9 cellular contexts compared by ENCODE assay signal in genomic region chr2:74414913-74415761, GRCh38. TPM values are rescaled to one million over a fixed set of nuclear protein-coding genes. Genes with fewer than 3 reads are reported as not detected.
DNase-seq lines count a peak whose midpoint lies in the region; ATAC-seq and TF ChIP-seq lines count a peak whose summit lies in the region.
"Had no signal": no experiment of that assay in that cellular context is flagged by ENCODE, and none has a peak within 500 bp of the region (broad histone marks: within the 10 kb centered on the region; RNA-seq: fewer than 3 reads in every experiment).

No MANE protein-coding gene starts in this region.

- H3K4me1 ChIP-seq in HUES48 (ENCODE audit: control insufficient read depth, insufficient read depth, low read length) (no peaks in the 10 kb centered on the region; the same call in 1 of the 2 replicates), uterus (peaks cover 0 to 5% of the 10 kb centered on the region in 2 donors)

- TF ChIP-seq POLR2A in uterus (IDR thresholded peaks at IDR 0.05), result peak in 1 of 2 donors; percentile 14

- no peaks in the 10 kb centered on the region for H3K27me3 ChIP-seq in GM06990 (replicated peaks; ENCODE audit: control insufficient read depth, insufficient read depth, low read length)
- 0 out of 2 replicates have a peak, but pooled peaks cover 8% of the 10 kb centered on the region for H3K27me3 ChIP-seq in HUES48 (ENCODE audit: control insufficient read depth, insufficient read depth, low read length)
- no peaks in the 10 kb centered on the region for H3K27me3 ChIP-seq in uterus

- no peak overlapping the region for H3K9ac ChIP-seq in HUES48 (ENCODE audit: low read depth, low read length)

- DNase-seq in GM06990 (ENCODE audit: extremely low read depth, insufficient read length), result peak; percentile 66
- no peak for DNase-seq in coronary artery (ENCODE audit: low spot score)
- DNase-seq in lung microvascular endothelial cell (ENCODE audit: low read depth in 2 of 2), result peak; percentile 23 to 27
- peak; percentile 62 to 67 for DNase-seq in uterus
- DNase-seq in dedifferentiated amniotic fluid mesenchymal stem cell (ENCODE audit: extremely low spot score), result no peak
- no peak for DNase-seq in cortex of kidney (lab: John Stamatoyannopoulos, UW)

- H3K9me3 ChIP-seq in HUES48 (ENCODE audit: control insufficient read depth, insufficient read depth, low read length), result no peaks in the 10 kb centered on the region
- no peaks in the 10 kb centered on the region for H3K9me3 ChIP-seq in uterus
- H3K9me3 ChIP-seq: neutrophil had no signal

- TF ChIP-seq CTCF in GM06990 (IDR thresholded peaks at IDR 0.05; ENCODE audit: insufficient read depth, low read length, poor library complexity, severe bottlenecking) (peak; percentile 17), coronary artery (IDR thresholded peaks at IDR 0.05) (no peak), uterus (IDR thresholded peaks at IDR 0.05) (peak in 3 of 4 experiments; percentile 45 to 56 (median 46))

- H3K27ac ChIP-seq in HUES48 (ENCODE audit: low read depth, low read length), result no peak overlapping the region
- peak overlapping the region; percentile 47 to 73 for H3K27ac ChIP-seq in coronary artery
- peak overlapping the region; percentile 68 to 69 for H3K27ac ChIP-seq in uterus
- H3K27ac ChIP-seq: neutrophil had no signal

- intact Hi-C loops in uterus (cut with DNase I; ENCODE audit: low total_unique reads), result no loop called here

- ATAC-seq in HG03520 (IDR thresholded peaks at IDR 0.05; ENCODE audit: unreplicated experiment), result no peak

- H3K36me3 ChIP-seq in GM06990 (ENCODE audit: control insufficient read depth, insufficient read depth, low read length) (no peaks in the 10 kb centered on the region), HUES48 (ENCODE audit: control insufficient read depth, insufficient read depth, low read length) (no peaks in the 10 kb centered on the region), uterus (no peaks in the 10 kb centered on the region)
- H3K36me3 ChIP-seq: neutrophil had no signal

- H3K4me3 ChIP-seq in GM06990 (replicated peaks; ENCODE audit: low read depth, low read length) (peak overlapping the region; percentile 44; the same call in 1 of the 2 replicates), HUES48 (ENCODE audit: low read depth, low read length) (peak overlapping the region; percentile 21; the same call in 1 of the 2 replicates), coronary artery (peak overlapping the region; percentile 76), uterus (peak overlapping the region; percentile 48 to 65)

RNA-seq across cellular contexts. Expression of gene C2orf81, which starts 6.3 kb away (rescaled TPM):
- total RNA-seq in lung microvascular endothelial cell (under 0.01 TPM in 1 of 2 replicates, not detected in the other), uterus (1 to 10 TPM in 3 of 4 donors, not detected in 1; 2.1 to 5.7 (median 2.9) TPM)

RNA-seq across cellular contexts. Expression of gene WDR54, which starts 6.4 kb away (rescaled TPM):
- total RNA-seq in lung microvascular endothelial cell, result 24.0 and 32.3 TPM in 2 replicates
- total RNA-seq in uterus, result 10 to 100 TPM in 3 of 4 donors, not detected in 1; 12.3 to 19.7 (median 16.3) TPM

RNA-seq across cellular contexts. Expression of gene RTKN, which starts 26.6 kb away (rescaled TPM):
- total RNA-seq in lung microvascular endothelial cell (11.8 and 28.4 TPM in 2 replicates), uterus (10 to 100 TPM in 2 of 4 donors, 1 to 10 TPM in 2; 9.8 to 36.3 (median 12.0) TPM)

RNA-seq across cellular contexts. Expression of gene DCTN1, which starts 35.0 kb away (rescaled TPM):
- total RNA-seq in lung microvascular endothelial cell, result 95.2 and 117 TPM in 2 replicates
- 100 to 1,000 TPM in 2 of 4 donors, 10 to 100 TPM in 2; 48.2 to 140 (median 95.0) TPM for total RNA-seq in uterus

RNA-seq across cellular contexts. Expression of gene INO80B, which starts 39.8 kb away (rescaled TPM):
- total RNA-seq in lung microvascular endothelial cell, result 4.8 and 6.3 TPM in 2 replicates
- 10 to 100 TPM; 28.5 to 63.3 (median 48.0) TPM for total RNA-seq in uterus

Comparison
In these comparisons a context has a peak if more than half of its experiments do, and no peak if none do; other contexts are left out.
1. DNase-seq: peak in GM06990 (single experiment), lung microvascular endothelial cell (2 of 2) and uterus (2 of 2); none in coronary artery (single experiment), dedifferentiated amniotic fluid mesenchymal stem cell (single experiment) and cortex of kidney (single experiment).
2. H3K4me3 ChIP-seq: peak in every context shown above with its lines; median percentile 76 in coronary artery; 56 in uterus; 44 in GM06990; 21 in HUES48.